In the genomic region with DNA sequence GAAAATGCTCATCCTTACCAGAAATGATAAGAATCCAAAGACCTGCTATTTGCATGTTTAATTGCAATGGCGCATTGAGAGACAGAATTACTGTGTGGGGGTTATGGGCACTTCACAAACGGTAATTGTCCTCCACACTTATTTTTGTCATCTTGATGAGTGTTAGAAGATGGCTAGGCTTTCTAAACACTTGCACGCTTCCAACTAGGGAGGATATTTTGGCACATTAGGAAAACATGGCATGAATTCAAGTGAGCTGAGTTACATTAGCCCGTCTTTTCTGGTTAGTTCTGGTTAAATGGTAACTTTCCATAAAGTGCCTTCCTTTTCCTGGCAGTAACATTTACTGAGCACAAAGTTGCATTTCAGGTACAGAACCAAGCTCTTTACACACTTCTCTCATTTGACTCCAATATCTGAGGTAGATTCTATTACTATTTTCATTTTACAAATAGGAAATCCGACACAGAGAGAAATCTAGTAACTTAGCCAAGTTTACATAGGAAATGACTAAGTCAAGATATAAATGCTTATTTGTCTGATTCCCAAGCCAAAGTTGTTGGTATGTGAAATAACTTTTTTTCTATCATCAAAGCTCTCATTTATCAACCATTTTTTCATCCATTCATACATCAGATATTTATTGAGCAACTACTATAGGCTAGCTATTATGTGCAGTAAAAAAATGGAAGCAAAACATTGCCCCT, we compare ENCODE assay signal across 19 cellular contexts.
DNase-seq lines count a peak whose midpoint lies in the region; ATAC-seq, FAIRE-seq and TF ChIP-seq lines count a peak whose summit lies in the region.
"Had no signal": no experiment of that assay in that cellular context is flagged by ENCODE, and none has a peak within 500 bp of the region (broad histone marks: within the 10 kb centered on the region; RNA-seq: fewer than 3 reads in every experiment).

No MANE protein-coding gene starts in this region.

- no peak for TF ChIP-seq EP300 in A549 (IDR thresholded peaks at IDR 0.05)

- TF ChIP-seq CTCF in A549 (IDR thresholded peaks at IDR 0.05) (no peak), pancreas (IDR thresholded peaks at IDR 0.05) (no peak)

- no peak for DNase-seq in A549 (ENCODE audit: low read depth in 1 of 2, low spot score in 1 of 2)
- DNase-seq in NCI-H226 = peak; percentile 19
- DNase-seq in dermis microvascular lymphatic vessel endothelial cell (ENCODE audit: low read depth in 2 of 2) = peak; percentile 60 to 78
- DNase-seq in left ventricle myocardium superior = no peak
- DNase-seq in EL = no peak
- no peak for DNase-seq in pancreas
- DNase-seq in DMS79 (lab: John Stamatoyannopoulos, UW) = no peak
- DNase-seq: body of pancreas; CD8-positive, alpha-beta T cell; esophagus squamous epithelium; midbrain; NCI-H1436; NK-92 treated with Interleukin-12 subunit alpha and Interleukin-12 subunit beta, amount 100 ng/mL, for 24 hours; retina; RPMI8226; stimulated activated CD4-positive, alpha-beta T cell treated with anti-CD3 and anti-CD28 coated beads, Interleukin-15, amount 100 ng/mL, for 24 hours; stimulated activated naive B cell treated with anti-CD40 and anti-IgM and Interleukin-4, amounts not matched to agents 10 μg/mL and 1 μg/mL and 100 μg/mL, for 72 hours; transverse colon had no signal

- no peaks in the 10 kb centered on the region for H3K9me3 ChIP-seq in A549
- H3K9me3 ChIP-seq in pancreas = no peaks in the 10 kb centered on the region
- H3K9me3 ChIP-seq: body of pancreas, esophagus squamous epithelium, transverse colon had no signal

- FAIRE-seq in A549 (lab: Jason Lieb, UNC) (peak; percentile 39), pancreas (lab: Jason Lieb, UNC) (no peak)

- WGBS in A549 (ENCODE audit: missing lambda C conversion rate) = 19% methylated on average over 5 of the region's 5 CpGs
- WGBS in pancreas, 2 donors = 48 to 55% methylated on average over 5 of the region's 5 CpGs

- H3K4me2 ChIP-seq in A549 = peak overlapping the region; percentile 43

- H3K36me3 ChIP-seq in pancreas = no peaks in the 10 kb centered on the region
- H3K36me3 ChIP-seq: esophagus squamous epithelium, transverse colon had no signal

- H3K4me3 ChIP-seq in A549 = no peak overlapping the region
- H3K4me3 ChIP-seq in pancreas = no peak overlapping the region
- H3K4me3 ChIP-seq: body of pancreas, transverse colon had no signal

- ATAC-seq in A549 = no peak
- peak; percentile 89 for ATAC-seq in left ventricle myocardium superior
- no peak for ATAC-seq in HG02571 (IDR thresholded peaks at IDR 0.05; ENCODE audit: unreplicated experiment)
- no peak for ATAC-seq in pancreas
- ATAC-seq: body of pancreas; CD8-positive, alpha-beta T cell; stimulated activated naive B cell treated with anti-CD40 and anti-IgM and Interleukin-4, amounts not matched to agents 10 μg/mL and 1 μg/mL and 100 μg/mL, for 72 hours had no signal

- H3K4me1 ChIP-seq in A549 (peaks cover 21% of the 10 kb centered on the region), pancreas (no peaks in the 10 kb centered on the region)
- H3K4me1 ChIP-seq: body of pancreas, transverse colon had no signal

- H3K27ac ChIP-seq in A549 (peak overlapping the region; percentile 11 to 24; a peak in 4 of 6 replicates), pancreas (no peak overlapping the region)
- H3K27ac ChIP-seq: body of pancreas, esophagus squamous epithelium, transverse colon had no signal

- no peaks in the 10 kb centered on the region for H3K27me3 ChIP-seq in pancreas
- H3K27me3 ChIP-seq: body of pancreas, esophagus squamous epithelium, transverse colon had no signal

- CTCF ChIA-PET in A549 (lab: Yijun Ruan, JAX) = interaction anchor here (1.3 kb wide), 1 partner anchor 344 kb away, joined by 3 read pairs; no protein-coding TSS in a partner anchor

- TF ChIP-seq RAD21 in A549 (conservative IDR thresholded peaks at IDR 0.05 in 1 of 2, IDR thresholded peaks at IDR 0.05 in 1 of 2) = no peak

- POLR2A ChIA-PET in A549 (lab: Yijun Ruan, JAX) = no interaction called here

- intact Hi-C loops in left ventricle myocardium superior (cut with micrococcal nuclease) = no loop called here
- intact Hi-C loops in pancreas (cut with DNase I) = no loop called here

- no peak for TF ChIP-seq POLR2A in A549 (IDR thresholded peaks at IDR 0.05; ENCODE audit: low read length)

TF ChIP-seq in A549, 52 proteins besides CTCF, POLR2A, EP300 and RAD21:
- no peak for TF ChIP-seq KDM5A (IDR thresholded peaks at IDR 0.05)
- TF ChIP-seq, protein P1, sequence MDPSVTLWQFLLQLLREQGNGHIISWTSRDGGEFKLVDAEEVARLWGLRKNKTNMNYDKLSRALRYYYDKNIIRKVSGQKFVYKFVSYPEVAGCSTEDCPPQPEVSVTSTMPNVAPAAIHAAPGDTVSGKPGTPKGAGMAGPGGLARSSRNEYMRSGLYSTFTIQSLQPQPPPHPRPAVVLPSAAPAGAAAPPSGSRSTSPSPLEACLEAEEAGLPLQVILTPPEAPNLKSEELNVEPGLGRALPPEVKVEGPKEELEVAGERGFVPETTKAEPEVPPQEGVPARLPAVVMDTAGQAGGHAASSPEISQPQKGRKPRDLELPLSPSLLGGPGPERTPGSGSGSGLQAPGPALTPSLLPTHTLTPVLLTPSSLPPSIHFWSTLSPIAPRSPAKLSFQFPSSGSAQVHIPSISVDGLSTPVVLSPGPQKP (IDR thresholded peaks at IDR 0.05; ENCODE audit: low read depth, low read length) = no peak
- no peak for TF ChIP-seq GATA3 (IDR thresholded peaks at IDR 0.05; ENCODE audit: borderline replicate concordance)
- no peak for TF ChIP-seq FOSB (CRISPR knock-in tag; IDR thresholded peaks at IDR 0.05)
- no peak for TF ChIP-seq EHF (CRISPR knock-in tag; IDR thresholded peaks at IDR 0.05)
- TF ChIP-seq CHD4 (IDR thresholded peaks at IDR 0.05; ENCODE audit: borderline replicate concordance) = no peak
- no peak for TF ChIP-seq NPAS2 (CRISPR knock-in tag; IDR thresholded peaks at IDR 0.05; ENCODE audit: borderline replicate concordance)
- TF ChIP-seq CHD2 (IDR thresholded peaks at IDR 0.05; ENCODE audit: low read length, partially characterized antibody) = no peak

Comparison
In these comparisons a context has a peak if more than half of its experiments do, and no peak if none do; other contexts are left out.
1. DNase-seq: peak in NCI-H226 (single experiment) and dermis microvascular lymphatic vessel endothelial cell (2 of 2); none in A549 (0 of 2), left ventricle myocardium superior (single experiment), EL (single experiment), pancreas (0 of 6) and DMS79 (single experiment).
2. H3K27ac ChIP-seq: peak in A549 (2 of 2); none in pancreas (0 of 4).